Comparison of ENCODE assay signal across 8 cellular contexts in genomic region chr15:64731012-64731806, GRCh38. TPM values are rescaled to one million over a fixed set of nuclear protein-coding genes. Genes with fewer than 3 reads are reported as not detected.
DNase-seq lines count a peak whose midpoint lies in the region; ATAC-seq and TF ChIP-seq lines count a peak whose summit lies in the region.

No MANE protein-coding gene starts in this region.

- TF ChIP-seq RAD21 in neural cell (conservative IDR thresholded peaks at IDR 0.05): peak; percentile 98

- H2AFZ ChIP-seq in PC-9 (no peak overlapping the region), neural cell (ENCODE audit: low read depth, low read length) (no peak overlapping the region)

- 17 to 28% (median 18%) methylated on average over 16 of the region's 16 CpGs for WGBS in stomach, 5 donors

- H3K4me2 ChIP-seq in PC-9: peak overlapping the region; percentile 41; the same call in 1 of the 2 replicates
- H3K4me2 ChIP-seq in neural cell (ENCODE audit: low read length): no peak overlapping the region

- BruUV-seq in PC-9 (replicated peaks; lab: Mats Ljungman, UMichigan): no TSS peak

- no peak overlapping the region for H3K9ac ChIP-seq in neural cell (ENCODE audit: low read length)

- H3K27ac ChIP-seq in PC-9 (no peak overlapping the region), neural cell (ENCODE audit: low read length) (no peak overlapping the region), stomach (peak overlapping the region in 1 of 5 donors; percentile 35)

- intact Hi-C loops in PC-9 (cut with micrococcal nuclease; ENCODE audit: unreplicated experiment): loop anchor here (1.0 to 5.0 kb wide), 6 partner anchors 79 to 656 kb away; no protein-coding TSS in a partner anchor
- intact Hi-C loops in stomach (cut with DNase I; ENCODE audit: low total_unique reads): loop anchor here (5.0 kb wide), 1 partner anchor 176 kb away; no protein-coding TSS in a partner anchor

- H3K27ac Mint-ChIP-seq in activated T-cell treated with anti-CD3 and anti-CD28 coated beads, Interleukin-2, amount 50 U/mL, for 24 hours: no peak overlapping the region

- peak; percentile 84 for TF ChIP-seq CTCF in PC-9 (conservative IDR thresholded peaks at IDR 0.05)
- peak; percentile 78 for TF ChIP-seq CTCF in fibroblast of pulmonary artery (IDR thresholded peaks at IDR 0.05; ENCODE audit: low read length, missing control alignments)
- peak; percentile 94 for TF ChIP-seq CTCF in neural cell (IDR thresholded peaks at IDR 0.05; ENCODE audit: poor library complexity, severe bottlenecking)
- peak in 5 of 7 experiments; percentile 79 to 93 (median 87) for TF ChIP-seq CTCF in stomach (IDR thresholded peaks at IDR 0.05)

- H3K9me2 ChIP-seq in PC-9 (ENCODE audit: insufficient read depth) (no peaks in the 10 kb centered on the region), neural cell (ENCODE audit: insufficient read depth, low read length) (no peaks in the 10 kb centered on the region)

- no peaks in the 10 kb centered on the region for H3F3A ChIP-seq in PC-9 (ENCODE audit: insufficient read depth, low read depth)
- H3F3A ChIP-seq in neural cell (ENCODE audit: insufficient read depth, low read length, poor library complexity, severe bottlenecking): no peaks in the 10 kb centered on the region

- no peaks in the 10 kb centered on the region for H3K36me3 Mint-ChIP-seq in activated T-cell treated with anti-CD3 and anti-CD28 coated beads, Interleukin-2, amount 50 U/mL, for 24 hours (ENCODE audit: low read depth)

- H3K36me3 ChIP-seq in PC-9 (ENCODE audit: low read depth) (no peaks in the 10 kb centered on the region), neural cell (ENCODE audit: insufficient read depth, low read length) (no peaks in the 10 kb centered on the region), stomach (peaks cover 0 to 10% (median 0%) of the 10 kb centered on the region in 4 donors)

- H3K4me1 ChIP-seq in PC-9 (replicated peaks; ENCODE audit: insufficient read depth) (no peaks in the 10 kb centered on the region), stomach (peaks cover 0 to 12% (median 5%) of the 10 kb centered on the region in 4 donors)

- no peaks in the 10 kb centered on the region for H3K9me3 Mint-ChIP-seq in activated T-cell treated with anti-CD3 and anti-CD28 coated beads, Interleukin-2, amount 50 U/mL, for 24 hours

- H3K79me2 ChIP-seq in PC-9 (ENCODE audit: low read depth) (no peaks in the 10 kb centered on the region), neural cell (replicated peaks; ENCODE audit: insufficient read depth, low read length) (no peaks in the 10 kb centered on the region)

- CTCF ChIA-PET in PC-9 (lab: Charles Lee): interaction anchor here (0.6 to 0.7 kb wide), 3 partner anchors 81 to 266 kb away, joined by 3 to 4 read pairs (median 4); no protein-coding TSS in a partner anchor

- H4K20me1 ChIP-seq in PC-9 (ENCODE audit: insufficient read depth) (no peaks in the 10 kb centered on the region), neural cell (ENCODE audit: insufficient read depth) (no peaks in the 10 kb centered on the region)

- H3K4me3 ChIP-seq in PC-9 (no peak overlapping the region), fibroblast of pulmonary artery (replicated peaks; ENCODE audit: low read depth, low read length) (no peak overlapping the region), neural cell (ENCODE audit: low read length) (no peak overlapping the region), stomach (no peak overlapping the region)

- no peaks in the 10 kb centered on the region for H3K9me3 ChIP-seq in PC-9 (ENCODE audit: insufficient read depth, low read depth)
- H3K9me3 ChIP-seq in neural cell (ENCODE audit: low read length): no peaks in the 10 kb centered on the region
- no peaks in the 10 kb centered on the region for H3K9me3 ChIP-seq in stomach

- H3K27me3 ChIP-seq in PC-9 (ENCODE audit: insufficient read depth, low read depth) (no peaks in the 10 kb centered on the region), neural cell (ENCODE audit: insufficient read depth, low read depth, low read length) (no peaks in the 10 kb centered on the region), stomach (no peaks in the 10 kb centered on the region)

- POLR2A ChIA-PET in PC-9 (lab: Charles Lee; ENCODE audit: unreplicated experiment): interaction anchor here (0.7 kb wide), 2 partner anchors 71 to 95 kb away, joined by 3 to 4 read pairs; no protein-coding TSS in a partner anchor

- peaks cover 6% of the 10 kb centered on the region for H3K27me3 Mint-ChIP-seq in activated T-cell treated with anti-CD3 and anti-CD28 coated beads, Interleukin-2, amount 50 U/mL, for 24 hours

- no peak overlapping the region for H3K4me3 Mint-ChIP-seq in activated T-cell treated with anti-CD3 and anti-CD28 coated beads, Interleukin-2, amount 50 U/mL, for 24 hours

- no peak for ATAC-seq in GM21528 (IDR thresholded peaks at IDR 0.05; ENCODE audit: low FRiP score, unreplicated experiment)

- TF ChIP-seq POLR2A in stomach (IDR thresholded peaks at IDR 0.05): no peak

- TF ChIP-seq EP300 in neural cell (conservative IDR thresholded peaks at IDR 0.05; ENCODE audit: poor library complexity, severe bottlenecking) (no peak), stomach (IDR thresholded peaks at IDR 0.05) (no peak)

- peaks cover 8% of the 10 kb centered on the region for H3K4me1 Mint-ChIP-seq in activated T-cell treated with anti-CD3 and anti-CD28 coated beads, Interleukin-2, amount 50 U/mL, for 24 hours (ENCODE audit: low read depth)

- DNase-seq in EH (ENCODE audit: low read depth) (peak; percentile 74), KG1 (lab: John Stamatoyannopoulos, UW) (peak; percentile 60), PC-9 (peak; percentile 65 to 88), fibroblast of pulmonary artery (ENCODE audit: low read depth) (peak; percentile 76), stomach (peak; percentile 95)
- peak; percentile 91 for DNase-seq in activated T-cell treated with anti-CD3 and anti-CD28 coated beads, Interleukin-2, amount 50 U/mL, for 24 hours

TF ChIP-seq in neural cell, 6 proteins besides CTCF, POLR2A, EP300 and RAD21:
- TF ChIP-seq TAF1 (IDR thresholded peaks at IDR 0.05; ENCODE audit: low read depth) (no peak), SMC3 (conservative IDR thresholded peaks at IDR 0.05; ENCODE audit: poor library complexity) (peak; percentile 95)
TF ChIP-seq in neural cell: peak in this region for 1.

RNA-seq across cellular contexts. Expression of gene RBPMS2, which starts 44.2 kb away (rescaled TPM):
- total RNA-seq in PC-9 (2021): 4.1 and 5.3 TPM in 2 replicates
- not detected in 2 replicates for polyA plus RNA-seq in neural cell
- polyA minus RNA-seq in neural cell: not detected in 2 replicates
- 10 to 100 TPM in 1 of 5 donors, 1 to 10 TPM in 4; 2.3 to 38.8 (median 8.7) TPM for total RNA-seq in stomach
- polyA plus RNA-seq in stomach: 10 to 100 TPM in 2 of 3 donors, 1 to 10 TPM in 1; 9.5 to 18.8 (median 17.0) TPM
